10 cellular contexts compared by ENCODE assay signal in the genomic region with DNA sequence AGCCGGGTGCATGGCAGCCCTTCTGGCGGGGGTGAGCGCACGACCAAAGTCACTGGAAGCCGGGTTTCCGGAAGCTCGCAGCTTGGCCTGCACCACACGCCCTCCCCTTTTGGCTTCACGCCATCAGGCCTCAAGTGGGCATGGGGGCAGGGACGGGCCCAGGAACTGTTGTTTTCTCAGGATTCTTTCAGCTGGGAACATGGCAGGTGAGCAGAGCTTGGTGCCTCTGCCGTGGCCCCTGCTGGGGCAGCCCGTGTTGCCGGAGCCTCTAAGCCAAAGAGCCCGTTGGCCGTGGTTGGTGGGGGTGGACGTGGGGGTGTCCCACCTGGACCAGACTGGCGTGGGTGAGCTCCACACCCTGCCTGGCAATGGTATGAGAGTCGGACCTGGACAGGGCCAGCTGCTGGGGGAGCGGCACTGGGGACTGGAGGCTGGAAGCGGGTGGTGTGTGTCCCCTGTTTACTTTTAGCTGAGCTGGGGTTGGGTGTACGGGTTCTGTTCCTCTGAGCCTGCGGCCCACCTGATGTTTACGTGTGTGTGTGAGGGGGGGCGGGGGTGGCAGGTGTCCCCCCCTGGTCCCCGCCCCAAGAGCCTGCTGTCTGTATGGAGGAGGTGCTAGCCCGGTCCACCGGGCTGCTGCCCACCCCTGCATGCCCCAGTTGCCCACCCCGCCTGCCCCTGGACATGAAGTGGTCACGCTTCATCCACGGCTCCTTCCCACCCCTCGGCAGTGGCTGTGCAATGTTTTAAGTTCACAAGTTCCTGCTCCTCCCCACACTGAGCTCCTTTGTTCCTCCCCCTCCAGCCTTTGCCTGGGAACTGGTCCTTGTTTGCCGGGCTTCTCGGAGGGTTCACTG. TPM values are rescaled to one million over a fixed set of nuclear protein-coding genes. Genes with fewer than 3 reads are reported as not detected.
A peak's percentile ranks its signal among the peaks of the same experiment; 100 is the strongest.
DNase-seq lines count a peak whose midpoint lies in the region; ATAC-seq, FAIRE-seq and TF ChIP-seq lines count a peak whose summit lies in the region.
"Had no signal": no experiment of that assay in that cellular context is flagged by ENCODE, and none has a peak within 500 bp of the region (broad histone marks: within the 10 kb centered on the region; RNA-seq: fewer than 3 reads in every experiment).

No MANE protein-coding gene starts in this region.

- intact Hi-C loops in MCF 10A (cut with micrococcal nuclease): loop anchor here (1.0 kb wide), 2 partner anchors 71 to 149 kb away; no protein-coding TSS in a partner anchor
- intact Hi-C loops in pancreas (cut with DNase I): no loop called here

- peak overlapping the region in 2 of 4 donors; percentile 34 to 35 for H3K4me3 ChIP-seq in pancreas
- H3K4me3 ChIP-seq: dorsolateral prefrontal cortex had no signal

- FAIRE-seq in pancreas (lab: Jason Lieb, UNC): no peak

- peak; percentile 28 for DNase-seq in GM13976 (ENCODE audit: low spot score)
- DNase-seq in NCI-H187 treated with DMSO at 0.1 percent for 48 hours (lab: John Stamatoyannopoulos, UW): peak; percentile 20
- DNase-seq in MCF 10A (ENCODE audit: unreplicated experiment): no peak
- DNase-seq in pancreas: peak; percentile 85 to 94 (median 88)
- no peak for DNase-seq in hippocampal formation (lab: John Stamatoyannopoulos, UW)
- DNase-seq in globus pallidus (ENCODE audit: low spot score): no peak
- no peak for DNase-seq in activated CD8-positive, alpha-beta T cell treated with anti-CD3 and anti-CD28 coated beads, Interleukin-2, amount 10 ng/mL, durations not matched to agents 7 days and 5 days
- DNase-seq in cerebellar nuclear complex (lab: John Stamatoyannopoulos, UW): no peak
- DNase-seq: NCI-H446 treated with DMSO at 0.1 percent for 48 hours had no signal

- H3K4me1 ChIP-seq in pancreas: peaks cover 8 to 11% (median 9%) of the 10 kb centered on the region in 3 donors

- BruUV-seq in MCF 10A (replicated peaks; lab: Mats Ljungman, UMichigan): TSS peak; percentile 35

- H3K27ac Mint-ChIP-seq in MCF 10A (ENCODE audit: low read depth, unreplicated experiment): no peak overlapping the region
- no peak overlapping the region for H3K27ac Mint-ChIP-seq in activated CD8-positive, alpha-beta T cell treated with anti-CD3 and anti-CD28 coated beads, Interleukin-2, amount 10 ng/mL, durations not matched to agents 7 days and 5 days

- H3K27me3 Mint-ChIP-seq in MCF 10A (ENCODE audit: insufficient read depth, unreplicated experiment): no peaks in the 10 kb centered on the region
- H3K27me3 Mint-ChIP-seq in activated CD8-positive, alpha-beta T cell treated with anti-CD3 and anti-CD28 coated beads, Interleukin-2, amount 10 ng/mL, durations not matched to agents 7 days and 5 days (ENCODE audit: low read depth): no peaks in the 10 kb centered on the region

- CTCF ChIA-PET in MCF 10A (lab: Yijun Ruan, JAX): interaction anchor here (0.6 to 2.4 kb wide), 14 partner anchors 8 to 221 kb away, joined by 3 to 12 read pairs (median 3); no protein-coding TSS in a partner anchor
- CTCF ChIA-PET in activated CD8-positive, alpha-beta T cell treated with anti-CD3 and anti-CD28 coated beads, Interleukin-2, amount 10 ng/mL, durations not matched to agents 7 days and 5 days (lab: Charles Lee): interaction anchor here (0.7 to 1.2 kb wide), 2 partner anchors 47 to 144 kb away, joined by 3 read pairs; no protein-coding TSS in a partner anchor

- peak overlapping the region; percentile 62 to 88 (median 72) for H3K27ac ChIP-seq in pancreas
- H3K27ac ChIP-seq: dorsolateral prefrontal cortex had no signal

- no peaks in the 10 kb centered on the region for H3K9me3 Mint-ChIP-seq in MCF 10A (ENCODE audit: unreplicated experiment)
- H3K9me3 Mint-ChIP-seq in activated CD8-positive, alpha-beta T cell treated with anti-CD3 and anti-CD28 coated beads, Interleukin-2, amount 10 ng/mL, durations not matched to agents 7 days and 5 days (ENCODE audit: insufficient read depth): no peaks in the 10 kb centered on the region

- POLR2A ChIA-PET in MCF 10A (lab: Yijun Ruan, JAX): interaction anchor here (0.6 kb wide), 1 partner anchor 25 kb away, joined by 3 read pairs; no protein-coding TSS in a partner anchor
- POLR2A ChIA-PET in activated CD8-positive, alpha-beta T cell treated with anti-CD3 and anti-CD28 coated beads, Interleukin-2, amount 10 ng/mL, durations not matched to agents 7 days and 5 days (lab: Charles Lee): no interaction called here

- no peaks in the 10 kb centered on the region for H3K9me3 ChIP-seq in pancreas

- peaks cover 15% of the 10 kb centered on the region for H3K36me3 Mint-ChIP-seq in MCF 10A (ENCODE audit: insufficient read depth, unreplicated experiment)
- H3K36me3 Mint-ChIP-seq in activated CD8-positive, alpha-beta T cell treated with anti-CD3 and anti-CD28 coated beads, Interleukin-2, amount 10 ng/mL, durations not matched to agents 7 days and 5 days (ENCODE audit: low read depth): no peaks in the 10 kb centered on the region

- H3K4me3 Mint-ChIP-seq in MCF 10A (ENCODE audit: unreplicated experiment): no peak overlapping the region
- H3K4me3 Mint-ChIP-seq in activated CD8-positive, alpha-beta T cell treated with anti-CD3 and anti-CD28 coated beads, Interleukin-2, amount 10 ng/mL, durations not matched to agents 7 days and 5 days: no peak overlapping the region

- in situ Hi-C loops in GM13976 (cut with MboI; ENCODE audit: low sequenced_read_pairs, unreplicated experiment): no loop called here

- no peaks in the 10 kb centered on the region for H3K4me1 Mint-ChIP-seq in MCF 10A (ENCODE audit: insufficient read depth, unreplicated experiment)
- H3K4me1 Mint-ChIP-seq in activated CD8-positive, alpha-beta T cell treated with anti-CD3 and anti-CD28 coated beads, Interleukin-2, amount 10 ng/mL, durations not matched to agents 7 days and 5 days (ENCODE audit: low read depth): no peaks in the 10 kb centered on the region

- no peak for TF ChIP-seq CTCF in GM13976 (IDR thresholded peaks at IDR 0.05; ENCODE audit: borderline replicate concordance, control extremely low read depth, extremely low read depth, insufficient read depth, missing control alignments)
- no peak for TF ChIP-seq CTCF in MCF 10A (IDR thresholded peaks at IDR 0.05; ENCODE audit: unreplicated experiment)
- no peak for TF ChIP-seq CTCF in pancreas (IDR thresholded peaks at IDR 0.05)

- ATAC-seq in pancreas: peak; percentile 74 to 81 (median 79)
- no peak for ATAC-seq in activated CD8-positive, alpha-beta T cell treated with anti-CD3 and anti-CD28 coated beads, Interleukin-2, amount 10 ng/mL, durations not matched to agents 7 days and 5 days

- no peaks in the 10 kb centered on the region for H3K27me3 ChIP-seq in pancreas
- H3K27me3 ChIP-seq: dorsolateral prefrontal cortex had no signal

- H3K36me3 ChIP-seq in pancreas: no peaks in the 10 kb centered on the region

- 20 to 21% methylated on average over 30 to 33 of the region's 33 CpGs for WGBS in pancreas, 2 donors

RNA-seq across cellular contexts. Expression of a gene that starts 28.7 kb away (rescaled TPM):
- total RNA-seq in MCF 10A (2022) (not detected in 2 replicates), pancreas (10 to 100 TPM in 1 of 6 donors, 1 to 10 TPM in 2, under 1 TPM in 3; 0.19 to 12.5 (median 0.91) TPM)
- under 1 TPM; 0.49 to 0.52 TPM for polyA plus RNA-seq in pancreas
- not detected for total RNA-seq in activated CD8-positive, alpha-beta T cell treated with anti-CD3 and anti-CD28 coated beads, Interleukin-2, amount 10 ng/mL, durations not matched to agents 7 days and 5 days

RNA-seq across cellular contexts. Expression of a gene that starts 30.9 kb away (rescaled TPM):
- total RNA-seq in MCF 10A (2022): 61.8 and 77.4 TPM in 2 replicates
- 10 to 100 TPM; 17.7 to 26.3 (median 21.9) TPM for total RNA-seq in pancreas
- 10 to 100 TPM; 19.1 to 43.8 TPM for polyA plus RNA-seq in pancreas
- 1 to 10 TPM; 2.5 to 2.7 TPM for total RNA-seq in activated CD8-positive, alpha-beta T cell treated with anti-CD3 and anti-CD28 coated beads, Interleukin-2, amount 10 ng/mL, durations not matched to agents 7 days and 5 days

Comparison
In these comparisons a context has a peak if more than half of its experiments do, and no peak if none do; other contexts are left out.
1. DNase-seq: peak in GM13976 (single experiment), NCI-H187 treated with DMSO at 0.1 percent for 48 hours (single experiment) and pancreas (6 of 6); none in MCF 10A (single experiment), hippocampal formation (0 of 2), globus pallidus (single experiment), activated CD8-positive, alpha-beta T cell treated with anti-CD3 and anti-CD28 coated beads, Interleukin-2, amount 10 ng/mL, durations not matched to agents 7 days and 5 days (single experiment) and cerebellar nuclear complex (0 of 2).
2. RNA of a gene that starts 30.9 kb away (total RNA-seq): 61.8 to 77.4 TPM in MCF 10A and 17.7 to 26.3 TPM in pancreas; 2.5 to 2.7 TPM in activated CD8-positive, alpha-beta T cell treated with anti-CD3 and anti-CD28 coated beads, Interleukin-2, amount 10 ng/mL, durations not matched to agents 7 days and 5 days; every median in the first group is over 4 times any median in the second.